ENCODE assay signal across 24 cellular contexts in genomic region chr2:116761864-116762263, GRCh38.
"Had no signal": no experiment of that assay in that cellular context is flagged by ENCODE, and none has a peak within 500 bp of the region (broad histone marks: within the 10 kb centered on the region; RNA-seq: fewer than 3 reads in every experiment).

No MANE protein-coding gene starts in this region.

- H3K36me3 Mint-ChIP-seq: naive thymus-derived CD4-positive, alpha-beta T cell; stimulated activated memory B cell treated with anti-CD40 and anti-IgM and Interleukin-4, amounts not matched to agents 10 μg/mL and 1 μg/mL and 100 μg/mL, for 72 hours; type B pancreatic cell had no signal

- H3K4me2 ChIP-seq: smooth muscle cell had no signal

- H3K27ac ChIP-seq: left ventricle myocardium inferior, ovary, right atrium auricular region, right lobe of liver, tibial nerve, vagina had no signal

- H3K4me1 Mint-ChIP-seq: naive thymus-derived CD4-positive, alpha-beta T cell; stimulated activated memory B cell treated with anti-CD40 and anti-IgM and Interleukin-4, amounts not matched to agents 10 μg/mL and 1 μg/mL and 100 μg/mL, for 72 hours; stimulated activated naive CD8-positive, alpha-beta T cell treated with anti-CD3 and anti-CD28 coated beads, Interleukin-15, amount 100 ng/mL, for 72 hours had no signal

- H3K4me3 ChIP-seq: left ventricle myocardium inferior, lung, mucosa of descending colon, ovary, right atrium auricular region, right lobe of liver, smooth muscle cell, tibial nerve, vagina had no signal

- ATAC-seq: mucosa of descending colon; naive thymus-derived CD4-positive, alpha-beta T cell; natural killer cell treated with Interleukin-12 subunit alpha and Interleukin-12 subunit beta and Interleukin-15 and Interleukin-18, amount 100 ng/mL, for 72 hours; right lobe of liver; stimulated activated memory B cell treated with anti-CD40 and anti-IgM and Interleukin-4, amounts not matched to agents 10 μg/mL and 1 μg/mL and 100 μg/mL, for 72 hours; stimulated activated naive CD8-positive, alpha-beta T cell treated with anti-CD3 and anti-CD28 coated beads, Interleukin-15, amount 100 ng/mL, for 72 hours had no signal

- H3K4me3 Mint-ChIP-seq: naive thymus-derived CD4-positive, alpha-beta T cell; natural killer cell treated with Interleukin-12 subunit alpha and Interleukin-12 subunit beta and Interleukin-15 and Interleukin-18, amount 100 ng/mL, for 72 hours; stimulated activated memory B cell treated with anti-CD40 and anti-IgM and Interleukin-4, amounts not matched to agents 10 μg/mL and 1 μg/mL and 100 μg/mL, for 72 hours; stimulated activated naive CD8-positive, alpha-beta T cell treated with anti-CD3 and anti-CD28 coated beads, Interleukin-15, amount 100 ng/mL, for 72 hours; type B pancreatic cell had no signal

- H3K4me1 ChIP-seq: left ventricle myocardium inferior, right atrium auricular region, right lobe of liver, tibial nerve, vagina had no signal

- H3K36me3 ChIP-seq: left ventricle myocardium inferior, ovary, right atrium auricular region, right lobe of liver, tibial nerve, vagina had no signal

- H3K27me3 Mint-ChIP-seq: naive thymus-derived CD4-positive, alpha-beta T cell; natural killer cell treated with Interleukin-12 subunit alpha and Interleukin-12 subunit beta and Interleukin-15 and Interleukin-18, amount 100 ng/mL, for 72 hours; progenitor cell of endocrine pancreas; stimulated activated memory B cell treated with anti-CD40 and anti-IgM and Interleukin-4, amounts not matched to agents 10 μg/mL and 1 μg/mL and 100 μg/mL, for 72 hours; stimulated activated naive CD8-positive, alpha-beta T cell treated with anti-CD3 and anti-CD28 coated beads, Interleukin-15, amount 100 ng/mL, for 72 hours; type B pancreatic cell had no signal

- DNase-seq: hypothalamus; islet precursor cell; left ventricle myocardium inferior; midbrain; mucosa of descending colon; naive thymus-derived CD4-positive, alpha-beta T cell; ovary; right lobe of liver; stimulated activated CD4-positive, alpha-beta T cell treated with anti-CD3 and anti-CD28 coated beads, Interleukin-1b, Interleukin-23, amount 100 ng/mL, for 48 hours; stimulated activated CD4-positive, alpha-beta T cell treated with anti-CD3 and anti-CD28 coated beads, Interleukin-2, amount 100 ng/mL, for 48 hours; stimulated activated CD4-positive, alpha-beta T cell treated with anti-CD3 and anti-CD28 coated beads, Interleukin-4, amount 100 ng/mL, for 4 hours; stimulated activated CD8-positive, alpha-beta memory T cell treated with anti-CD3 and anti-CD28 coated beads, Interleukin-4, amount 100 ng/mL, for 48 hours; stimulated activated naive CD4-positive, alpha-beta T cell treated with Interleukin-2 at 50 U/mL for 16 hours; stimulated activated naive CD8-positive, alpha-beta T cell treated with anti-CD3 and anti-CD28 coated beads, Interleukin-15, amount 100 ng/mL, for 72 hours; substantia nigra had no signal

- H3K27ac Mint-ChIP-seq: naive thymus-derived CD4-positive, alpha-beta T cell; natural killer cell treated with Interleukin-12 subunit alpha and Interleukin-12 subunit beta and Interleukin-15 and Interleukin-18, amount 100 ng/mL, for 72 hours; progenitor cell of endocrine pancreas; stimulated activated memory B cell treated with anti-CD40 and anti-IgM and Interleukin-4, amounts not matched to agents 10 μg/mL and 1 μg/mL and 100 μg/mL, for 72 hours; stimulated activated naive CD8-positive, alpha-beta T cell treated with anti-CD3 and anti-CD28 coated beads, Interleukin-15, amount 100 ng/mL, for 72 hours; type B pancreatic cell had no signal

- H3K27me3 ChIP-seq: ovary, right atrium auricular region, right lobe of liver, tibial nerve, vagina had no signal
